1 cellular context compared by ENCODE assay signal in the genomic region with DNA sequence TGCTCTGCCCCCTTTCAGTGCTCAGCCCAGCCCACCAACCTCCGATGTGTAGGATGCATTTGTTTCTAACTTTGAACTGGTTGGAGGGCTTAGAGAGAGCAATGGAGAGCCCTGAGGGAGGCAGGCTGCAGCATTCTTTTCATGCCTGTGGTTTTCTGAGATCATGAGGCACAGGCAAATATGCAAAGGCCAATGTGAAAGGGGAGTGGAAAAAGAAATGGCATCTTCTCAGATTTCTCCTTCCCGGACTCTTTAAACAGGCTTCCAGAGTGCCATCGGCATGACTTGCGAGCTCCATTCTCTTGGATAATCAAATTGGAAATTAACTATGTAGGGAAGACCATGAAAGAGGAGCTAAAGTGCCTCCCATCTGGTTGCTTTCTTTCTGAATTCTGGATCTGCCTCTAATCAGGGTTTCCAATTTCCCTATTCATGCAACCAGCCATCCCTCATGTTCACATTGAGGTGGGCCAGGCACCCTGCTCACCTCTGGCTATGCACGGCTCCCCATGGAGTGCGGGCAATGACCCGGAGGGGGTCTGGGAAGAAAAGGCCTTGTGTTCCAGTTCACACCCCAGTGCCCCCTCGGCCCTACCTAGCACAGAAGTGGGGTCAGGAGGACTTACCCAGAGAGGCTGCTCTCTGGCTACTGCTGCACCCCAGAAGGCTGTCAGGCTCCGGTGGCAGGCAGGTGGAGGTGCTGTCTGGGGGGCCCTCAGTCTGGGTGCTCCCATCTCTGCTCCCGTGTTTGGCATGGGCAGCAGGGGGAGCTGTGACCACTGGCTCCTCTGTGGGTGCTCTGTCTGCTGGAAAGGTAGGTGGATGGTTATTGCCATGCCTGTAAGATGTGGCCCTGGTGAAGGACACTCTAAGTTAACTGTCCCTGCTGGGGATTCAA.
TF ChIP-seq lines count a peak whose summit lies in the region.

No MANE protein-coding gene starts in this region.

TF ChIP-seq in HepG2, 621 proteins besides CTCF, POLR2A, EP300 and RAD21 (continued from another document and continues in another):
- TF ChIP-seq, protein P1, sequence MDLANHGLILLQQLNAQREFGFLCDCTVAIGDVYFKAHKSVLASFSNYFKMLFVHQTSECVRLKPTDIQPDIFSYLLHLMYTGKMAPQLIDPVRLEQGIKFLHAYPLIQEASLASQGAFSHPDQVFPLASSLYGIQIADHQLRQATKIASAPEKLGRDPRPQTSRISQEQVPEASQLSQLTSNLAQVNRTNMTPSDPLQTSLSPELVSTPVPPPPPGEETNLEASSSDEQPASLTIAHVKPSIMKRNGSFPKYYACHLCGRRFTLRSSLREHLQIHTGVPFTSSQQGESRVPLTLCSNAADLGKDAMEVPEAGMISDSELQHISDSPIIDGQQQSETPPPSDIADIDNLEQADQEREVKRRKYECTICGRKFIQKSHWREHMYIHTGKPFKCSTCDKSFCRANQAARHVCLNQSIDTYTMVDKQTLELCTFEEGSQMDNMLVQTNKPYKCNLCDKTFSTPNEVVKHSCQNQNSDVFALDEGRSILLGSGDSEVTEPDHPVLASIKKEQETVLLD (CRISPR knock-in tag; IDR thresholded peaks at IDR 0.05; ENCODE audit: low read depth): no peak
- no peak for TF ChIP-seq PRDM4 (CRISPR knock-in tag; IDR thresholded peaks at IDR 0.05; ENCODE audit: borderline replicate concordance)
- TF ChIP-seq ZNF709 (CRISPR knock-in tag; IDR thresholded peaks at IDR 0.05): no peak
- no peak for TF ChIP-seq ZNF879 (CRISPR knock-in tag; IDR thresholded peaks at IDR 0.05)
- TF ChIP-seq NFE2L2 (IDR thresholded peaks at IDR 0.05; ENCODE audit: low read length): no peak
- TF ChIP-seq, protein P2, sequence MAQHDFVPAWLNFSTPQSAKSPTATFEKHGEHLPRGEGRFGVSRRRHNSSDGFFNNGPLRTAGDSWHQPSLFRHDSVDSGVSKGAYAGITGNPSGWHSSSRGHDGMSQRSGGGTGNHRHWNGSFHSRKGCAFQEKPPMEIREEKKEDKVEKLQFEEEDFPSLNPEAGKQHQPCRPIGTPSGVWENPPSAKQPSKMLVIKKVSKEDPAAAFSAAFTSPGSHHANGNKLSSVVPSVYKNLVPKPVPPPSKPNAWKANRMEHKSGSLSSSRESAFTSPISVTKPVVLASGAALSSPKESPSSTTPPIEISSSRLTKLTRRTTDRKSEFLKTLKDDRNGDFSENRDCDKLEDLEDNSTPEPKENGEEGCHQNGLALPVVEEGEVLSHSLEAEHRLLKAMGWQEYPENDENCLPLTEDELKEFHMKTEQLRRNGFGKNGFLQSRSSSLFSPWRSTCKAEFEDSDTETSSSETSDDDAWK (CRISPR knock-in tag; IDR thresholded peaks at IDR 0.05): no peak
- no peak for TF ChIP-seq ZNF605 (CRISPR knock-in tag; IDR thresholded peaks at IDR 0.05)
- TF ChIP-seq SP4 (CRISPR knock-in tag; IDR thresholded peaks at IDR 0.05): no peak
- TF ChIP-seq, protein P3, sequence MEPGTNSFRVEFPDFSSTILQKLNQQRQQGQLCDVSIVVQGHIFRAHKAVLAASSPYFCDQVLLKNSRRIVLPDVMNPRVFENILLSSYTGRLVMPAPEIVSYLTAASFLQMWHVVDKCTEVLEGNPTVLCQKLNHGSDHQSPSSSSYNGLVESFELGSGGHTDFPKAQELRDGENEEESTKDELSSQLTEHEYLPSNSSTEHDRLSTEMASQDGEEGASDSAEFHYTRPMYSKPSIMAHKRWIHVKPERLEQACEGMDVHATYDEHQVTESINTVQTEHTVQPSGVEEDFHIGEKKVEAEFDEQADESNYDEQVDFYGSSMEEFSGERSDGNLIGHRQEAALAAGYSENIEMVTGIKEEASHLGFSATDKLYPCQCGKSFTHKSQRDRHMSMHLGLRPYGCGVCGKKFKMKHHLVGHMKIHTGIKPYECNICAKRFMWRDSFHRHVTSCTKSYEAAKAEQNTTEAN (CRISPR knock-in tag; conservative IDR thresholded peaks at IDR 0.05): no peak
- TF ChIP-seq NR1H2 (CRISPR knock-in tag; IDR thresholded peaks at IDR 0.05; ENCODE audit: borderline replicate concordance, low read depth): no peak
- TF ChIP-seq ZBTB21 (CRISPR knock-in tag; IDR thresholded peaks at IDR 0.05): no peak
- TF ChIP-seq, protein P4, sequence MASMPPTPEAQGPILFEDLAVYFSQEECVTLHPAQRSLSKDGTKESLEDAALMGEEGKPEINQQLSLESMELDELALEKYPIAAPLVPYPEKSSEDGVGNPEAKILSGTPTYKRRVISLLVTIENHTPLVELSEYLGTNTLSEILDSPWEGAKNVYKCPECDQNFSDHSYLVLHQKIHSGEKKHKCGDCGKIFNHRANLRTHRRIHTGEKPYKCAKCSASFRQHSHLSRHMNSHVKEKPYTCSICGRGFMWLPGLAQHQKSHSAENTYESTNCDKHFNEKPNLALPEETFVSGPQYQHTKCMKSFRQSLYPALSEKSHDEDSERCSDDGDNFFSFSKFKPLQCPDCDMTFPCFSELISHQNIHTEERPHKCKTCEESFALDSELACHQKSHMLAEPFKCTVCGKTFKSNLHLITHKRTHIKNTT (CRISPR knock-in tag; IDR thresholded peaks at IDR 0.05): no peak
- no peak for TF ChIP-seq RFX3 (CRISPR knock-in tag; IDR thresholded peaks at IDR 0.05)
- 0 out of 2 replicates have a peak, but pooled peaks have one; percentile 32 for TF ChIP-seq NR2F2 (IDR thresholded peaks at IDR 0.05; ENCODE audit: borderline replicate concordance, low read depth)
- TF ChIP-seq NFIC (IDR thresholded peaks at IDR 0.05; ENCODE audit: low read length): no peak
- TF ChIP-seq ZXDC (CRISPR knock-in tag; IDR thresholded peaks at IDR 0.05): no peak
- no peak for TF ChIP-seq DMAP1 (CRISPR knock-in tag; IDR thresholded peaks at IDR 0.05)
- TF ChIP-seq BRF2 (CRISPR knock-in tag; IDR thresholded peaks at IDR 0.05): no peak
- TF ChIP-seq, protein P5, sequence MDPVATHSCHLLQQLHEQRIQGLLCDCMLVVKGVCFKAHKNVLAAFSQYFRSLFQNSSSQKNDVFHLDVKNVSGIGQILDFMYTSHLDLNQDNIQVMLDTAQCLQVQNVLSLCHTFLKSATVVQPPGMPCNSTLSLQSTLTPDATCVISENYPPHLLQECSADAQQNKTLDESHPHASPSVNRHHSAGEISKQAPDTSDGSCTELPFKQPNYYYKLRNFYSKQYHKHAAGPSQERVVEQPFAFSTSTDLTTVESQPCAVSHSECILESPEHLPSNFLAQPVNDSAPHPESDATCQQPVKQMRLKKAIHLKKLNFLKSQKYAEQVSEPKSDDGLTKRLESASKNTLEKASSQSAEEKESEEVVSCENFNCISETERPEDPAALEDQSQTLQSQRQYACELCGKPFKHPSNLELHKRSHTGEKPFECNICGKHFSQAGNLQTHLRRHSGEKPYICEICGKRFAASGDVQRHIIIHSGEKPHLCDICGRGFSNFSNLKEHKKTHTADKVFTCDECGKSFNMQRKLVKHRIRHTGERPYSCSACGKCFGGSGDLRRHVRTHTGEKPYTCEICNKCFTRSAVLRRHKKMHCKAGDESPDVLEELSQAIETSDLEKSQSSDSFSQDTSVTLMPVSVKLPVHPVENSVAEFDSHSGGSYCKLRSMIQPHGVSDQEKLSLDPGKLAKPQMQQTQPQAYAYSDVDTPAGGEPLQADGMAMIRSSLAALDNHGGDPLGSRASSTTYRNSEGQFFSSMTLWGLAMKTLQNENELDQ (CRISPR knock-in tag; IDR thresholded peaks at IDR 0.05; ENCODE audit: borderline replicate concordance): no peak
- TF ChIP-seq KDM6A (CRISPR knock-in tag; IDR thresholded peaks at IDR 0.05; ENCODE audit: low read depth): no peak
- TF ChIP-seq, protein P6, sequence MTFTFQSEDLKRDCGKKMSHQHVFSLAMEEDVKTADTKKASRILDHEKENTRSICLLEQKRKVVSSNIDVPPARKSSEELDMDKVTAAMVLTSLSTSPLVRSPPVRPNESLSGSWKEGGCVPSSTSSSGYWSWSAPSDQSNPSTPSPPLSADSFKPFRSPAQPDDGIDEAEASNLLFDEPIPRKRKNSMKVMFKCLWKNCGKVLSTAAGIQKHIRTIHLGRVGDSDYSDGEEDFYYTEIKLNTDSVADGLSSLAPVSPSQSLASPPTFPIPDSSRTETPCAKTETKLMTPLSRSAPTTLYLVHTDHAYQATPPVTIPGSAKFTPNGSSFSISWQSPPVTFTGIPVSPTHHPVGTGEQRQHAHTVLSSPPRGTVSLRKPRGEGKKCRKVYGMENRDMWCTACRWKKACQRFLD (CRISPR knock-in tag; IDR thresholded peaks at IDR 0.05; ENCODE audit: borderline replicate concordance): no peak
- TF ChIP-seq BRCA1 (CRISPR knock-in tag; IDR thresholded peaks at IDR 0.05): no peak
- TF ChIP-seq, protein P7, sequence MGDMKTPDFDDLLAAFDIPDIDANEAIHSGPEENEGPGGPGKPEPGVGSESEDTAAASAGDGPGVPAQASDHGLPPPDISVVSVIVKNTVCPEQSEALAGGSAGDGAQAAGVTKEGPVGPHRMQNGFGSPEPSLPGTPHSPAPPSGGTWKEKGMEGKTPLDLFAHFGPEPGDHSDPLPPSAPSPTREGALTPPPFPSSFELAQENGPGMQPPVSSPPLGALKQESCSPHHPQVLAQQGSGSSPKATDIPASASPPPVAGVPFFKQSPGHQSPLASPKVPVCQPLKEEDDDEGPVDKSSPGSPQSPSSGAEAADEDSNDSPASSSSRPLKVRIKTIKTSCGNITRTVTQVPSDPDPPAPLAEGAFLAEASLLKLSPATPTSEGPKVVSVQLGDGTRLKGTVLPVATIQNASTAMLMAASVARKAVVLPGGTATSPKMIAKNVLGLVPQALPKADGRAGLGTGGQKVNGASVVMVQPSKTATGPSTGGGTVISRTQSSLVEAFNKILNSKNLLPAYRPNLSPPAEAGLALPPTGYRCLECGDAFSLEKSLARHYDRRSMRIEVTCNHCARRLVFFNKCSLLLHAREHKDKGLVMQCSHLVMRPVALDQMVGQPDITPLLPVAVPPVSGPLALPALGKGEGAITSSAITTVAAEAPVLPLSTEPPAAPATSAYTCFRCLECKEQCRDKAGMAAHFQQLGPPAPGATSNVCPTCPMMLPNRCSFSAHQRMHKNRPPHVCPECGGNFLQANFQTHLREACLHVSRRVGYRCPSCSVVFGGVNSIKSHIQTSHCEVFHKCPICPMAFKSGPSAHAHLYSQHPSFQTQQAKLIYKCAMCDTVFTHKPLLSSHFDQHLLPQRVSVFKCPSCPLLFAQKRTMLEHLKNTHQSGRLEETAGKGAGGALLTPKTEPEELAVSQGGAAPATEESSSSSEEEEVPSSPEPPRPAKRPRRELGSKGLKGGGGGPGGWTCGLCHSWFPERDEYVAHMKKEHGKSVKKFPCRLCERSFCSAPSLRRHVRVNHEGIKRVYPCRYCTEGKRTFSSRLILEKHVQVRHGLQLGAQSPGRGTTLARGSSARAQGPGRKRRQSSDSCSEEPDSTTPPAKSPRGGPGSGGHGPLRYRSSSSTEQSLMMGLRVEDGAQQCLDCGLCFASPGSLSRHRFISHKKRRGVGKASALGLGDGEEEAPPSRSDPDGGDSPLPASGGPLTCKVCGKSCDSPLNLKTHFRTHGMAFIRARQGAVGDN (CRISPR knock-in tag; IDR thresholded peaks at IDR 0.05): peak; percentile 42; the same call in 1 of the 2 replicates
